Comparison of ENCODE assay signal across 8 cellular contexts in the genomic region with DNA sequence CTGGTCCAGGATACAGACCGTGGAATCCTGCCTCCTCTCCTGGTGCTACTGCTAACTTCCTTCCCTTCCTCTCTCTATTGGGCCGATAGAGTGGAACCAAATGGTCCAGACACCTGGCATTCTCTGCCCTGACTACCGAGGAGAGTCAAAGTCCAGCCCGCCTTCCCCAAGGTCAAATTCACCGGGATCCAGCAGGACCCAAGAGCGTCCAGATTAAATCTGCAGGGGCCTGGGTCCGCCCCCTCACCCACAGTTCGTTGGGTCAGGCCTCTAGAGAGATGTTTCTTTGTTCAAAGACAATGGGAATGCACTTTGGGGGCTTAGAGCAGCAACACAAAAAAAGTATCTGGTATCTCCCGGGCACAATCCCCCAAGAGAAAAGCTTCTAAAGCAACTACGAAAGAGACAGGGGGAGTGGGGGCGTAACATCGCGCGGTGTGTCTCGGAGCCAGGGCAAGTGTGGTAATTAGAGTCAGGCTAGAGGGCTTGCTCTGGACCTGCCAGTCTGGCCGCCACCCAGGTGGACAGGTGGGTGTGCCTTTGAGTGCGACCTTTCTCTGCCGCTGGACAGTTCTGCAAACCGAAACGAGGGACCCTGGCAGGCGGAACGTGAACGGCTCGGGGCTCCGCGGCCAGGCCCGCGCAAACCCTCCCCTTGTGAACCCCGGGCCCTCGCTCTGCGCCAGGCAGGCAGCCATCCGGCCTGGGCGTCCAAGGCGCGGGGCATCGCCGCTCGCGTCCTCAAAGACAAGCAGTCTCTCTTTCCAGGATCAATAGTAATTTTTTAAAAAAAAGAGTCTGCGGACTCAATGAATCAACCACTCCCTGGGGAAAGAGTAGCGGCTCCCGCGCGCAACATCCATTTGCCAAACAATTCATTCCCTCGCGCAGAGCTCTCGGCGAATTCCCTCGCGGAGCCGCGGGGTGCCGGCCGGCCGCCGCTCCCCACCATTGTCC. TPM values are rescaled to one million over a fixed set of nuclear protein-coding genes. Genes with fewer than 3 reads are reported as not detected.
DNase-seq lines count a peak whose midpoint lies in the region; ATAC-seq and TF ChIP-seq lines count a peak whose summit lies in the region.

No MANE protein-coding gene starts in this region.

- ATAC-seq in GM21737 (IDR thresholded peaks at IDR 0.05; ENCODE audit: unreplicated experiment) (peak; percentile 45), thoracic aorta (ENCODE audit: insufficient number of reproducible peaks, low FRiP score, low read depth) (no peak)

- peaks cover 12% of the 10 kb centered on the region; the same call in 1 of the 2 replicates for H3K79me2 ChIP-seq in KMS-11 (ENCODE audit: insufficient read depth, low read depth)

- H3K27ac Mint-ChIP-seq in endothelial cell (ENCODE audit: unreplicated experiment): peak overlapping the region; percentile 72

- no peaks in the 10 kb centered on the region for H3K9me3 ChIP-seq in muscle layer of colon (ENCODE audit: low read length)
- no peaks in the 10 kb centered on the region for H3K9me3 ChIP-seq in thoracic aorta

- no peaks in the 10 kb centered on the region for H3K27me3 ChIP-seq in KMS-11 (ENCODE audit: insufficient read depth, low read depth)
- H3K27me3 ChIP-seq in muscle layer of colon (ENCODE audit: control insufficient read depth in 1 of 2, insufficient read depth in 2 of 2, low read length in 2 of 2): no peaks in the 10 kb centered on the region
- no peaks in the 10 kb centered on the region for H3K27me3 ChIP-seq in thoracic aorta (replicated peaks; ENCODE audit: insufficient read depth)

- peak overlapping the region; percentile 97 for H3K4me3 Mint-ChIP-seq in endothelial cell (ENCODE audit: unreplicated experiment)

- H4K20me1 ChIP-seq in KMS-11 (ENCODE audit: insufficient read depth): no peaks in the 10 kb centered on the region

- H3K27ac ChIP-seq in KMS-11: no peak overlapping the region
- peak overlapping the region; percentile 80 for H3K27ac ChIP-seq in muscle layer of colon (ENCODE audit: low read depth, low read length)
- peak overlapping the region; percentile 92 to 94 for H3K27ac ChIP-seq in thoracic aorta

- H3K4me3 ChIP-seq in KMS-11 (IDR thresholded peaks at IDR 0.05; ENCODE audit: insufficient read depth, low read depth, low read length) (no peak overlapping the region), muscle layer of colon (ENCODE audit: low read depth in 1 of 2, low read length in 2 of 2) (peak overlapping the region; percentile 77 to 87), thoracic aorta (peak overlapping the region; percentile 98)

- peaks cover 13% of the 10 kb centered on the region for H3K4me1 Mint-ChIP-seq in endothelial cell (ENCODE audit: unreplicated experiment)

- peaks cover 5% of the 10 kb centered on the region for H3K27me3 Mint-ChIP-seq in endothelial cell (ENCODE audit: unreplicated experiment)

- H3K4me1 ChIP-seq in KMS-11 (ENCODE audit: low read depth, poor library complexity, severe bottlenecking) (peaks cover 11% of the 10 kb centered on the region), muscle layer of colon (ENCODE audit: insufficient read depth, low read length) (peaks cover 19% of the 10 kb centered on the region), thoracic aorta (ENCODE audit: control insufficient read depth in 1 of 2, low read depth in 2 of 2) (peaks cover 8 to 27% of the 10 kb centered on the region in 2 donors)

- peak overlapping the region; percentile 97 for H3K4me2 ChIP-seq in KMS-11

- H3K36me3 Mint-ChIP-seq in endothelial cell (ENCODE audit: low read depth, unreplicated experiment): peaks cover 16% of the 10 kb centered on the region

- H3K9ac ChIP-seq in KMS-11 (peak overlapping the region; percentile 49; the same call in 1 of the 2 replicates), muscle layer of colon (ENCODE audit: low read length) (peak overlapping the region; percentile 57)

- DNase-seq in EL (peak; percentile 34), endothelial cell (ENCODE audit: low spot score) (peak; percentile 50), thoracic aorta (ENCODE audit: low spot score) (no peak), occipital lobe (lab: John Stamatoyannopoulos, UW) (no peak)
- DNase-seq in activated CD4-positive, alpha-beta T cell treated with anti-CD3 and anti-CD28 coated beads, Interleukin-2, amount 50 U/mL, for 4 hours: peak; percentile 14 to 33

- H3K36me3 ChIP-seq in KMS-11 (ENCODE audit: insufficient read depth) (no peaks in the 10 kb centered on the region), muscle layer of colon (ENCODE audit: insufficient read depth, low read length) (no peaks in the 10 kb centered on the region), thoracic aorta (no peaks in the 10 kb centered on the region)

- no peak for TF ChIP-seq CTCF in KMS-11 (conservative IDR thresholded peaks at IDR 0.05; ENCODE audit: low read depth, low read length)
- no peak for TF ChIP-seq CTCF in endothelial cell (IDR thresholded peaks at IDR 0.05; ENCODE audit: unreplicated experiment)
- no peak for TF ChIP-seq CTCF in thoracic aorta (IDR thresholded peaks at IDR 0.05)

- peak overlapping the region; percentile 82 for H2AFZ ChIP-seq in KMS-11 (ENCODE audit: low read depth)

- no peaks in the 10 kb centered on the region for H3K9me3 Mint-ChIP-seq in endothelial cell (ENCODE audit: unreplicated experiment)

RNA-seq across cellular contexts. Expression of a gene that starts 0.8 kb away (rescaled TPM):
- total RNA-seq in endothelial cell (ENCODE audit: unreplicated experiment) (7.4 TPM), thoracic aorta (10 to 100 TPM; 15.0 to 18.1 TPM), occipital lobe (32.3 TPM)

Comparison
In these comparisons a context has a peak if more than half of its experiments do, and no peak if none do; other contexts are left out.
1. DNase-seq: peak in EL (single experiment), activated CD4-positive, alpha-beta T cell treated with anti-CD3 and anti-CD28 coated beads, Interleukin-2, amount 50 U/mL, for 4 hours (2 of 2) and endothelial cell (single experiment); none in thoracic aorta (single experiment) and occipital lobe (single experiment).